In genomic region chr4:62804075-62804474, GRCh38 we compare ENCODE assay signal across 24 cellular contexts.
"Had no signal": no experiment of that assay in that cellular context is flagged by ENCODE, and none has a peak within 500 bp of the region (broad histone marks: within the 10 kb centered on the region; RNA-seq: fewer than 3 reads in every experiment).

No MANE protein-coding gene starts in this region.

- H3K36me3 ChIP-seq: colonic mucosa, esophagus muscularis mucosa, esophagus squamous epithelium, gastrocnemius medialis, gastroesophageal sphincter, heart left ventricle, heart right ventricle had no signal

- DNase-seq: colonic mucosa; cortex of kidney; dermis blood vessel endothelial cell; dorsolateral prefrontal cortex; effector CD4-positive, alpha-beta T cell; effector CD8-positive, alpha-beta T cell; effector memory CD4-positive, alpha-beta T cell; effector memory CD8-positive, alpha-beta T cell; endodermal cell; erythroblast; esophagus squamous epithelium; foreskin fibroblast; foreskin keratinocyte; foreskin melanocyte; gastrocnemius medialis; glutamatergic neuron; head of caudate nucleus; heart left ventricle; heart right ventricle had no signal

- H3K27me3 ChIP-seq: colonic mucosa, dorsolateral prefrontal cortex, esophagus muscularis mucosa, esophagus squamous epithelium, foreskin keratinocyte, gastrocnemius medialis, gastroesophageal sphincter, heart left ventricle, heart right ventricle had no signal

- H3K4me1 ChIP-seq: colonic mucosa, esophagus muscularis mucosa, esophagus squamous epithelium, foreskin keratinocyte, gastrocnemius medialis, gastroesophageal sphincter, heart left ventricle, heart right ventricle had no signal

- H3K27ac ChIP-seq: colonic mucosa, coronary artery, dorsolateral prefrontal cortex, epithelial cell of prostate, esophagus muscularis mucosa, esophagus squamous epithelium, foreskin keratinocyte, gastrocnemius medialis, gastroesophageal sphincter, heart left ventricle, heart right ventricle had no signal

- ATAC-seq: effector memory CD8-positive, alpha-beta T cell; esophagus mucosa; foreskin keratinocyte; gastrocnemius medialis; gastroesophageal sphincter; heart left ventricle; heart right ventricle had no signal

- H3K4me3 ChIP-seq: colonic mucosa, coronary artery, dorsolateral prefrontal cortex, esophagus muscularis mucosa, esophagus squamous epithelium, gastrocnemius medialis, gastroesophageal sphincter, heart left ventricle, heart right ventricle had no signal

- H3K9me3 ChIP-seq: colonic mucosa, esophagus muscularis mucosa, esophagus squamous epithelium, gastrocnemius medialis, gastroesophageal sphincter had no signal
